24 cellular contexts compared by ENCODE assay signal in genomic region chr15:69600556-69601085, GRCh38.
"Had no signal": no experiment of that assay in that cellular context is flagged by ENCODE, and none has a peak within 500 bp of the region (broad histone marks: within the 10 kb centered on the region; RNA-seq: fewer than 3 reads in every experiment).

No MANE protein-coding gene starts in this region.

- H3K36me3 Mint-ChIP-seq: immature natural killer cell, natural killer cell, type B pancreatic cell had no signal

- H3K27me3 ChIP-seq: ovary, thyroid gland had no signal

- H3K36me3 ChIP-seq: ovary, stomach, thyroid gland had no signal

- H3K4me3 ChIP-seq: lung, ovary, smooth muscle cell, stomach, thyroid gland had no signal

- H3K27ac Mint-ChIP-seq: immature natural killer cell; memory B cell; natural killer cell; stimulated activated effector memory CD8-positive, alpha-beta T cell treated with anti-CD3 and anti-CD28 coated beads, Interleukin-12 subunit alpha, Interleukin-12 subunit beta, amount 100 ng/mL, for 72 hours; type B pancreatic cell had no signal

- H3K9me3 Mint-ChIP-seq: effector memory CD8-positive, alpha-beta T cell; immature natural killer cell; memory B cell; natural killer cell; stimulated activated effector memory CD8-positive, alpha-beta T cell treated with anti-CD3 and anti-CD28 coated beads, Interleukin-12 subunit alpha, Interleukin-12 subunit beta, amount 100 ng/mL, for 72 hours; type B pancreatic cell had no signal

- H3K4me2 ChIP-seq: smooth muscle cell had no signal

- H3K9me3 ChIP-seq: ovary, stomach, thyroid gland had no signal

- H3K27ac ChIP-seq: ovary, stomach, thyroid gland had no signal

- H3K4me1 Mint-ChIP-seq: memory B cell had no signal

- DNase-seq: cortex of kidney; effector memory CD8-positive, alpha-beta T cell; hypothalamus; immature natural killer cell; islet precursor cell; kidney glomerular epithelial cell; left colon; natural killer cell; occipital lobe; ovary; posterior cingulate gyrus; retina; stimulated activated CD4-positive, alpha-beta T cell treated with anti-CD3 and anti-CD28 coated beads, Interleukin-12 subunit alpha, Interleukin-12 subunit beta, amount 100 ng/mL, for 4 hours; stimulated activated CD4-positive, alpha-beta T cell treated with anti-CD3 and anti-CD28 coated beads, Interleukin-1b, Interleukin-23, amount 100 ng/mL, for 48 hours; stimulated activated CD4-positive, alpha-beta T cell treated with anti-CD3 and anti-CD28 coated beads, Interleukin-4, amount 100 ng/mL, for 1 hour; stimulated activated naive CD4-positive, alpha-beta T cell treated with Interleukin-2 at 50 U/mL for 16 hours; stomach; thyroid gland had no signal

- H3K4me3 Mint-ChIP-seq: effector memory CD8-positive, alpha-beta T cell; immature natural killer cell; memory B cell; natural killer cell; stimulated activated effector memory CD8-positive, alpha-beta T cell treated with anti-CD3 and anti-CD28 coated beads, Interleukin-12 subunit alpha, Interleukin-12 subunit beta, amount 100 ng/mL, for 72 hours; type B pancreatic cell had no signal

- ATAC-seq: effector memory CD8-positive, alpha-beta T cell; left colon; sciatic nerve had no signal
